Comparison of ENCODE assay signal across 6 cellular contexts in the genomic region with DNA sequence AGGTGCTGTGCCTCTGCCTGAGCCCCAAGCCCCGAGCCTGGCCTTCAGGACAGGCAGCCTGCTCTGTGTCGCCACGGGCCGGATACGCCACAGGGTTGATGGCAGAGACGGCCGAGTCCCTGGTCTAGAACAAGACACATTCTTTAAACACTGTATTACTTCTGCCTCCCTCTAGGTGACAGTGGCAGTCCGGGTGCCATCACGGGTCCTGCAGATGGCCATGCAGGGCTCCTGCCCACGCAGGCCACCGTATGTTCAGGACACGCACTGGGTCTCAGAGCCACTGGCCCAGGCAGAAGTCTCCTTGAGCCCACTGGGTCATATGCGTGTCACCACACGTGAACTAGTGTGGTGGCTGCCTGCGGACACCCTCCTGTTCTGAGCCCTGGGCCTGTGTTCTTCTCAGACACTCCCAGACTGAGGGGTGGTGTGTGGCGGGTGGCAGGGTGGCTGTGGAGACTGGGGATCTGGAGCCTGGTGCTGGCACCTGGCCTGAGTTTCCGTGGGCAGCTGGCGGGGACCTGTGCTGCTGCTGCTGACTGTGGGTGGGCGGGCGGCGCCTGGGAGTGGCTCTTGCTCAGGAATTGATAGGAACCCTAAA. TPM values are rescaled to one million over a fixed set of nuclear protein-coding genes. Genes with fewer than 3 reads are reported as not detected.
A peak's percentile ranks its signal among the peaks of the same experiment; 100 is the strongest.
DNase-seq lines count a peak whose midpoint lies in the region; ATAC-seq and TF ChIP-seq lines count a peak whose summit lies in the region.

No MANE protein-coding gene starts in this region.

- peak; percentile 27 to 36 for DNase-seq in Kasumi-1 (lab: John Stamatoyannopoulos, UW)
- DNase-seq in esophagus muscularis mucosa (ENCODE audit: extremely low spot score) = no peak
- DNase-seq in hippocampal formation (lab: John Stamatoyannopoulos, UW) = no peak

- H3K27ac ChIP-seq in DOHH2 (ENCODE audit: low read depth, low read length) (no peak overlapping the region), esophagus muscularis mucosa (replicated peaks in 1 of 4) (peak overlapping the region in 3 of 4 donors; percentile 7 to 40 (median 36))

- TF ChIP-seq EP300 in esophagus muscularis mucosa (IDR thresholded peaks at IDR 0.05) = no peak

- H3K4me3 ChIP-seq in DOHH2 (ENCODE audit: low read length) (no peak overlapping the region), esophagus muscularis mucosa (no peak overlapping the region)

- peaks cover 28% of the 10 kb centered on the region for H3F3A ChIP-seq in DOHH2 (ENCODE audit: control insufficient read depth, insufficient read depth)

- no peak overlapping the region for H3K4me2 ChIP-seq in DOHH2 (ENCODE audit: low read length)

- TF ChIP-seq POLR2A in esophagus muscularis mucosa (IDR thresholded peaks at IDR 0.05; ENCODE audit: low read depth) = no peak

- intact Hi-C loops in esophagus muscularis mucosa (cut with DNase I) = no loop called here

- H3K9me3 ChIP-seq in DOHH2 (ENCODE audit: control insufficient read depth, insufficient read depth, low read length) (no peaks in the 10 kb centered on the region), esophagus muscularis mucosa (no peaks in the 10 kb centered on the region)

- no peaks in the 10 kb centered on the region for H3K9me2 ChIP-seq in DOHH2 (replicated peaks; ENCODE audit: control insufficient read depth, low read length)

- H3K27me3 ChIP-seq in DOHH2 (ENCODE audit: control insufficient read depth, low read length) (no peaks in the 10 kb centered on the region), esophagus muscularis mucosa (no peaks in the 10 kb centered on the region)

- 81% methylated on average over 7 of the region's 21 CpGs for WGBS in esophagus muscularis mucosa

- H3K79me2 ChIP-seq in DOHH2 (ENCODE audit: control insufficient read depth, low read length) = peaks cover 72% of the 10 kb centered on the region

- H3K4me1 ChIP-seq in DOHH2 (ENCODE audit: control insufficient read depth, low read length) (peaks cover 54% of the 10 kb centered on the region), esophagus muscularis mucosa (peaks cover 22 to 50% (median 34%) of the 10 kb centered on the region in 4 donors)

- 0 out of 2 replicates have a peak, but pooled peaks cover 3% of the 10 kb centered on the region for H4K20me1 ChIP-seq in DOHH2 (ENCODE audit: control insufficient read depth, insufficient read depth, low read depth, low read length)

- H3K36me3 ChIP-seq in DOHH2 (ENCODE audit: control insufficient read depth, low read length) (peaks cover 84% of the 10 kb centered on the region), esophagus muscularis mucosa (peaks cover 34 to 78% (median 74%) of the 10 kb centered on the region in 4 donors)

- ATAC-seq in HG03469 (IDR thresholded peaks at IDR 0.05; ENCODE audit: unreplicated experiment) = no peak
- no peak for ATAC-seq in GM18907 (IDR thresholded peaks at IDR 0.05; ENCODE audit: unreplicated experiment)

- peak; percentile 50 for TF ChIP-seq CTCF in DOHH2 (IDR thresholded peaks at IDR 0.05; ENCODE audit: low read depth, low read length, poor library complexity, severe bottlenecking)
- no peak for TF ChIP-seq CTCF in esophagus muscularis mucosa (IDR thresholded peaks at IDR 0.05)

RNA-seq across cellular contexts. Expression of a gene that starts 4.4 kb away (rescaled TPM):
- 10 to 100 TPM; 41.9 to 69.8 (median 55.3) TPM for total RNA-seq in esophagus muscularis mucosa

RNA-seq across cellular contexts. Expression of a gene that starts 4.9 kb away (rescaled TPM):
- total RNA-seq in esophagus muscularis mucosa = 10 to 100 TPM; 29.5 to 56.9 (median 35.3) TPM

RNA-seq across cellular contexts. Expression of a gene that starts 17.4 kb away (rescaled TPM):
- total RNA-seq in esophagus muscularis mucosa = 1 to 10 TPM in 3 of 4 donors, under 1 TPM in 1; 0.50 to 3.7 (median 1.3) TPM

RNA-seq across cellular contexts. Expression of a gene that starts 24.5 kb away (rescaled TPM):
- total RNA-seq in esophagus muscularis mucosa = not detected

RNA-seq across cellular contexts. Expression of a gene that starts 50.3 kb away (rescaled TPM):
- total RNA-seq in esophagus muscularis mucosa = 1 to 10 TPM in 3 of 4 donors, under 1 TPM in 1; 0.78 to 2.3 (median 1.3) TPM

Comparison
In these comparisons a context has a peak if more than half of its experiments do, and no peak if none do; other contexts are left out.
1. DNase-seq: peak in Kasumi-1 (2 of 2); none in esophagus muscularis mucosa (single experiment) and hippocampal formation (0 of 2).